ENCODE assay signal across 1 cellular context in the genomic region with DNA sequence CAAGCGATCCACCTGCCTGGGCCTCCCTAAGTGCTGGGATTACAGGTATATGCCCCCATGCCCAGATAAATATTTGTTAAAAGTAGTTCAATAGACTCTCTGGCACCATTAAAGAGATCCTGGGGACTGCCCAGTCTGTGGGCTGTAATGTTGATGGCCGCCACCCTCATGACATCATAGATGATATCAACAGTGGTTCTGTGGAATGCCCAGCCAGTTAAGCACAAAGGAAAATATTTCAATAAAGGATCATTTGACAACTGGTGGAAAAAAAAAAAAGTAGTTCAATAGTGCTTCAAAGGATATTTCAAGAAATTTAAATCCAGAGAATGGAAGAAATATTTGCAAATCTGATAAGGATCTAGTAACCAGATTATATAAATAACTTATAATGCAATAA.
TF ChIP-seq lines count a peak whose summit lies in the region.

No MANE protein-coding gene starts in this region.

TF ChIP-seq in K562, 482 proteins besides CTCF, POLR2A, EP300 and RAD21:
- TF ChIP-seq MYNN (IDR thresholded peaks at IDR 0.05) (no peak), MYNN (CRISPR knock-in tag; IDR thresholded peaks at IDR 0.05) (no peak), ZNF253 (CRISPR knock-in tag; conservative IDR thresholded peaks at IDR 0.05) (no peak), PHTF2 (CRISPR knock-in tag; IDR thresholded peaks at IDR 0.05) (no peak), MTA1 (IDR thresholded peaks at IDR 0.05; ENCODE audit: borderline replicate concordance) (no peak), ATF7 (IDR thresholded peaks at IDR 0.05) (peak; percentile 42; the same call in 1 of the 2 replicates), NFATC3 (IDR thresholded peaks at IDR 0.05) (no peak), TCFL5 (CRISPR knock-in tag; conservative IDR thresholded peaks at IDR 0.05) (no peak), ATF1 (CRISPR knock-in tag; IDR thresholded peaks at IDR 0.05) (no peak), ATF1 (tag; IDR thresholded peaks at IDR 0.05) (peak; percentile 22; the same call in 1 of the 2 replicates), SREBF1 (IDR thresholded peaks at IDR 0.05; ENCODE audit: borderline replicate concordance, low read depth, low read length) (no peak), RCOR1 (IDR thresholded peaks at IDR 0.05; ENCODE audit: borderline replicate concordance in 1 of 2, low read depth in 2 of 2, low read length in 2 of 2) (no peak), ZNF699 (CRISPR knock-in tag; IDR thresholded peaks at IDR 0.05; ENCODE audit: insufficient replicate concordance) (no peak), XRCC5 (IDR thresholded peaks at IDR 0.05; ENCODE audit: low read depth, low read length) (no peak), CTBP1 (IDR thresholded peaks at IDR 0.05; ENCODE audit: borderline replicate concordance) (no peak), CCAR2 (IDR thresholded peaks at IDR 0.05; ENCODE audit: low read depth, low read length) (no peak), ZNF445 (CRISPR knock-in tag; IDR thresholded peaks at IDR 0.05; ENCODE audit: low read depth) (no peak), PYGO2 (tag; IDR thresholded peaks at IDR 0.05) (no peak), C11orf30 (IDR thresholded peaks at IDR 0.05; ENCODE audit: low read depth) (no peak), SMARCA4 (IDR thresholded peaks at IDR 0.05) (no peak)
- TF ChIP-seq, protein P1, sequence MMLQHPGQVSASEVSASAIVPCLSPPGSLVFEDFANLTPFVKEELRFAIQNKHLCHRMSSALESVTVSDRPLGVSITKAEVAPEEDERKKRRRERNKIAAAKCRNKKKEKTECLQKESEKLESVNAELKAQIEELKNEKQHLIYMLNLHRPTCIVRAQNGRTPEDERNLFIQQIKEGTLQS (IDR thresholded peaks at IDR 0.05): peak; percentile 39
- TF ChIP-seq, protein P1 (CRISPR knock-in tag; conservative IDR thresholded peaks at IDR 0.05): no peak
